ENCODE assay signal across 8 cellular contexts in the genomic region with DNA sequence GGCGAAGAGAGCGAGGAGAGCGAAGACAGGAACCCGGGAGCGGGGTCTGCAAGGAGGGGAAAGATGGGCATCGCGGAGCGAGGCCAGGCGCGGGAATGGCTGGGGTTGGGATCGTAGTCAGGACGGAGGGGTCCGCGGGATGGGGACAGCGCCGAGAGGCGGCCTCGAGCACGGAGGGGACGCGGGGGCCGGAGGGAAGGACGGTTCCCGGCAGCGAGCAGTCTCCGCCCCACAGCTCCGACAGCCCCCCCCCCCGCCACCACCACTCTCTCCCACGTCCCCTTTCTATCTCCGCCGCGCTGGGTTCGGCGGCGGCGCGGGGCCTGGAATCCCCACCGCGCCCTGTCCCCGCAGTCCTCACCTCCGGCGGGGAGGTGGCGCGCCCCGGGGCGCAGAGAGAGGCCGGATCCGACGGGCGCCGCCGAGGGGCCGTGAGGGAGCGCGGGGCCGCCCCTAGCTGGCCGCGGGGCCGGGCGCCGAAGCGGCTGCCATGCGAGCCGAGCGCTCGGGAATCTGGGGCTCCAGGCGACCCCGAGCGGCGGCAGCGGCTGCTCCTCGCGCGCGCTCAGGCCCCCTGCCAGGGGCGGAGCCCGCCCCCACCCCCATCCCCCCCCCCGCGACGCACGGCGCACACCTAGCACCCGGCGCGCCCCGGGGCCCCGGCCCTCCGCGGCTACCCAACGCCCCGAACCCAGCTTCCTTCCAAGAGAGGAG. TPM values are rescaled to one million over a fixed set of nuclear protein-coding genes. Genes with fewer than 3 reads are reported as not detected.
DNase-seq lines count a peak whose midpoint lies in the region; ATAC-seq and TF ChIP-seq lines count a peak whose summit lies in the region.

A gene with protein sequence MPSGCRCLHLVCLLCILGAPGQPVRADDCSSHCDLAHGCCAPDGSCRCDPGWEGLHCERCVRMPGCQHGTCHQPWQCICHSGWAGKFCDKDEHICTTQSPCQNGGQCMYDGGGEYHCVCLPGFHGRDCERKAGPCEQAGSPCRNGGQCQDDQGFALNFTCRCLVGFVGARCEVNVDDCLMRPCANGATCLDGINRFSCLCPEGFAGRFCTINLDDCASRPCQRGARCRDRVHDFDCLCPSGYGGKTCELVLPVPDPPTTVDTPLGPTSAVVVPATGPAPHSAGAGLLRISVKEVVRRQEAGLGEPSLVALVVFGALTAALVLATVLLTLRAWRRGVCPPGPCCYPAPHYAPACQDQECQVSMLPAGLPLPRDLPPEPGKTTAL (minus strand): TSS at position 515 of the 714 bp plus-strand sequence. CDS start 723 bp downstream, outside the sequence.

- POLR2A ChIA-PET in CD8-positive, alpha-beta memory T cell (lab: Charles Lee) = interaction anchor here (0.6 to 1.5 kb wide), 5 partner anchors 25 to 64 kb away, joined by 3 to 5 read pairs (median 4); no protein-coding TSS in a partner anchor
- POLR2A ChIA-PET in activated B cell treated with CpG ODN at 0.5 μM for 24 hours (lab: Charles Lee) = interaction anchor here (0.6 to 2.1 kb wide), 6 partner anchors 9 to 190 kb away, joined by 3 to 7 read pairs (median 6); a partner anchor contains a TSS

- H3K4me1 Mint-ChIP-seq in CD8-positive, alpha-beta memory T cell = peaks cover 11 to 16% (median 14%) of the 10 kb centered on the region in 3 donors
- H3K4me1 Mint-ChIP-seq in activated B cell treated with CpG ODN at 0.5 μM for 24 hours (peaks cover 16% of the 10 kb centered on the region), mesothelial cell of epicardium (peaks cover 16% of the 10 kb centered on the region)

- H3K27me3 ChIP-seq in CD8-positive, alpha-beta memory T cell (ENCODE audit: insufficient read depth, low read length, poor library complexity, severe bottlenecking) = no peaks in the 10 kb centered on the region
- H3K27me3 ChIP-seq in ectodermal cell (ENCODE audit: control insufficient read depth, insufficient read depth, low read length, poor library complexity, severe bottlenecking) (peaks cover 39% of the 10 kb centered on the region), suprapubic skin (peaks cover 36% of the 10 kb centered on the region)

- H3K9me3 ChIP-seq in CD8-positive, alpha-beta memory T cell (ENCODE audit: low read length) = no peaks in the 10 kb centered on the region
- H3K9me3 ChIP-seq in ectodermal cell (ENCODE audit: control insufficient read depth, low read length) = no peaks in the 10 kb centered on the region
- no peaks in the 10 kb centered on the region for H3K9me3 ChIP-seq in suprapubic skin

- H3K27ac Mint-ChIP-seq in CD8-positive, alpha-beta memory T cell = peak within 1 kb of the TSS; percentile 32 to 87 (median 76)
- H3K27ac Mint-ChIP-seq in activated B cell treated with CpG ODN at 0.5 μM for 24 hours = peak within 1 kb of the TSS; percentile 71
- no peak within 1 kb of the TSS for H3K27ac Mint-ChIP-seq in mesothelial cell of epicardium

- peak within 1 kb of the TSS; percentile 74 for H3K4me3 ChIP-seq in CD8-positive, alpha-beta memory T cell (ENCODE audit: low read length)
- peak within 1 kb of the TSS; percentile 44 for H3K4me3 ChIP-seq in ectodermal cell (ENCODE audit: insufficient read depth, low read depth, low read length)
- peak within 1 kb of the TSS; percentile 66 for H3K4me3 ChIP-seq in suprapubic skin

- no peak for TF ChIP-seq EP300 in suprapubic skin (IDR thresholded peaks at IDR 0.05)

- DNase-seq in CD8-positive, alpha-beta memory T cell = peak; percentile 8 to 58 (median 27)
- DNase-seq in activated B cell treated with CpG ODN at 0.5 μM for 24 hours = peak; percentile 52
- DNase-seq in mesothelial cell of epicardium (ENCODE audit: low spot score in 2 of 2, unreplicated experiment in 2 of 2) = peak in 1 of 2 experiments; percentile 50
- DNase-seq in suprapubic skin (ENCODE audit: low spot score in 2 of 2) = no peak
- DNase-seq in DMS79 treated with DMSO at 0.1 percent for 48 hours (lab: John Stamatoyannopoulos, UW) = no peak
- DNase-seq in NCI-H187 (lab: John Stamatoyannopoulos, UW) = no peak

- H3K36me3 Mint-ChIP-seq in CD8-positive, alpha-beta memory T cell = peaks cover 0 to 19% (median 3%) of the 10 kb centered on the region in 3 donors
- H3K36me3 Mint-ChIP-seq in activated B cell treated with CpG ODN at 0.5 μM for 24 hours (ENCODE audit: low read depth) (peaks cover 28% of the 10 kb centered on the region), mesothelial cell of epicardium (peaks cover 1% of the 10 kb centered on the region)

- intact Hi-C loops in activated B cell treated with CpG ODN at 0.5 μM for 24 hours (cut with micrococcal nuclease) = loop anchor here (1.0 to 10.0 kb wide), 5 partner anchors 22 to 192 kb away; a partner anchor contains a TSS

- peaks cover 0 to 5% of the 10 kb centered on the region in 2 donors for H3K27me3 Mint-ChIP-seq in CD8-positive, alpha-beta memory T cell
- no peaks in the 10 kb centered on the region for H3K27me3 Mint-ChIP-seq in activated B cell treated with CpG ODN at 0.5 μM for 24 hours
- peaks cover 39% of the 10 kb centered on the region for H3K27me3 Mint-ChIP-seq in mesothelial cell of epicardium (ENCODE audit: low read depth)

- no peak for TF ChIP-seq POLR2A in suprapubic skin (IDR thresholded peaks at IDR 0.05)

- H3K4me3 Mint-ChIP-seq in CD8-positive, alpha-beta memory T cell = peak within 1 kb of the TSS; percentile 82 to 92 (median 84)
- H3K4me3 Mint-ChIP-seq in activated B cell treated with CpG ODN at 0.5 μM for 24 hours (peak within 1 kb of the TSS; percentile 88), mesothelial cell of epicardium (peak within 1 kb of the TSS; percentile 71)

- ATAC-seq in HG02885 (IDR thresholded peaks at IDR 0.05; ENCODE audit: poor library complexity, unreplicated experiment) (peak; percentile 36), activated B cell treated with CpG ODN at 0.5 μM for 24 hours (ENCODE audit: low read depth) (peak; percentile 49)

- H3K4me1 ChIP-seq in CD8-positive, alpha-beta memory T cell (ENCODE audit: insufficient read depth, low read length) = peaks cover 11% of the 10 kb centered on the region
- no peaks in the 10 kb centered on the region for H3K4me1 ChIP-seq in ectodermal cell (ENCODE audit: control insufficient read depth, insufficient read depth, low read length)
- H3K4me1 ChIP-seq in suprapubic skin = peaks cover 21% of the 10 kb centered on the region

- TF ChIP-seq CTCF in activated B cell treated with CpG ODN at 0.5 μM for 24 hours (IDR thresholded peaks at IDR 0.05) (no peak), mesothelial cell of epicardium (IDR thresholded peaks at IDR 0.05; ENCODE audit: unreplicated experiment) (no peak), suprapubic skin (IDR thresholded peaks at IDR 0.05) (no peak)

- no peak within 1 kb of the TSS for H3K27ac ChIP-seq in CD8-positive, alpha-beta memory T cell (ENCODE audit: low read depth, low read length)
- no peak within 1 kb of the TSS for H3K27ac ChIP-seq in ectodermal cell (ENCODE audit: insufficient read depth, low read depth, low read length, poor library complexity, severe bottlenecking)
- H3K27ac ChIP-seq in suprapubic skin = peak within 1 kb of the TSS; percentile 45

- 1% methylated on average over 84 to 85 of the region's 91 CpGs for WGBS in ectodermal cell, 2 experiments
- WGBS in suprapubic skin = 4% methylated on average over 18 of the region's 91 CpGs

- CTCF ChIA-PET in CD8-positive, alpha-beta memory T cell (lab: Charles Lee) = interaction anchor here (1.0 to 5.1 kb wide), 9 partner anchors 10 to 52 kb away, joined by 3 to 61 read pairs (median 6); a partner anchor contains a TSS
- CTCF ChIA-PET in activated B cell treated with CpG ODN at 0.5 μM for 24 hours (lab: Charles Lee) = interaction anchor here (1.1 to 4.2 kb wide), 3 partner anchors 22 to 115 kb away, joined by 3 to 33 read pairs (median 3); a partner anchor contains a TSS

- no peaks in the 10 kb centered on the region for H3K36me3 ChIP-seq in CD8-positive, alpha-beta memory T cell (ENCODE audit: insufficient read depth, low read length)
- peaks cover 3% of the 10 kb centered on the region for H3K36me3 ChIP-seq in ectodermal cell (ENCODE audit: control insufficient read depth, insufficient read depth, low read length)
- H3K36me3 ChIP-seq in suprapubic skin = peaks cover 27% of the 10 kb centered on the region

- no peaks in the 10 kb centered on the region for H3K9me3 Mint-ChIP-seq in CD8-positive, alpha-beta memory T cell
- H3K9me3 Mint-ChIP-seq in activated B cell treated with CpG ODN at 0.5 μM for 24 hours = no peaks in the 10 kb centered on the region
- H3K9me3 Mint-ChIP-seq in mesothelial cell of epicardium = no peaks in the 10 kb centered on the region

RNA-seq across cellular contexts. Expression of the gene that starts here (rescaled TPM):
- total RNA-seq in CD8-positive, alpha-beta memory T cell = 1 to 10 TPM; 1.9 TPM
- polyA plus RNA-seq in CD8-positive, alpha-beta memory T cell = 1.4 TPM
- total RNA-seq in activated B cell treated with CpG ODN at 0.5 μM for 24 hours (1.4 TPM in 2 replicates), mesothelial cell of epicardium (3.5 to 4.7 TPM (median 4.1 TPM) in 3 replicates), suprapubic skin (10 to 100 TPM; 23.6 to 61.7 (median 32.3) TPM)
- 0.54 TPM for polyA plus RNA-seq in ectodermal cell (2013, experiment 1 of 4)
- 1.0 TPM for polyA plus RNA-seq in ectodermal cell (2013, experiment 2 of 4)
- polyA plus RNA-seq in ectodermal cell (2013, experiment 3 of 4) = 0.53 TPM
- polyA plus RNA-seq in ectodermal cell (2013, experiment 4 of 4) = 0.65 TPM

Comparison
In these comparisons a context has a peak if more than half of its experiments do, and no peak if none do; other contexts are left out.
1. DNase-seq: peak in CD8-positive, alpha-beta memory T cell (5 of 5) and activated B cell treated with CpG ODN at 0.5 μM for 24 hours (single experiment); none in suprapubic skin (0 of 2), DMS79 treated with DMSO at 0.1 percent for 48 hours (single experiment) and NCI-H187 (0 of 2).
2. Peak in every context shown above with its lines, with median percentiles within 50 percentile points of each other: H3K4me3 ChIP-seq and H3K4me3 Mint-ChIP-seq.